ENCODE assay signal across 9 cellular contexts in the genomic region with DNA sequence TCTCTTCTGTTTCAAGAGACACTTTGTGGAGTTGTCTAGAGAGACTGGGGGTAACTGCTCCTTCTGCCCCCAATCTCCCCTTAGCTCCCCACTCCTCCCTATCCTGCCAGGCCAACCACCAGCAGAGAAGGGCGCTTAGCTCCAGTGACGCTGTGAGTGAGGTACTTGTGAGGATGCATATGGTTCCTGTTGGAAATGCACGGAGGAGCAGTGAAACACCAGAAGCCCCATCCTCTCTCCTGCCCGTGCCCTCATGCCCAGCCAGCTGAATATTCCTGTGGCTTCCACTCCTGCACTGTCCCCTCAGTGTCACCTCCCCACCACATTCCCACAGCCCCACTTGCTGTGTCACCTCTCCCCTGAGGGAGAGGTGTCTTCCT. TPM values are rescaled to one million over a fixed set of nuclear protein-coding genes. Genes with fewer than 3 reads are reported as not detected.
DNase-seq lines count a peak whose midpoint lies in the region; ATAC-seq and TF ChIP-seq lines count a peak whose summit lies in the region.
"Had no signal": no experiment of that assay in that cellular context is flagged by ENCODE, and none has a peak within 500 bp of the region (broad histone marks: within the 10 kb centered on the region; RNA-seq: fewer than 3 reads in every experiment).

No MANE protein-coding gene starts in this region.

- peaks cover 0 to 80% (median 57%) of the 10 kb centered on the region in 4 donors for H3K4me1 ChIP-seq in sigmoid colon

- ATAC-seq in GM18511 (IDR thresholded peaks at IDR 0.05; ENCODE audit: unreplicated experiment) (peak; percentile 14), HG02973 (IDR thresholded peaks at IDR 0.05; ENCODE audit: unreplicated experiment) (peak; percentile 4), GM21786 (IDR thresholded peaks at IDR 0.05; ENCODE audit: unreplicated experiment) (no peak), HG03108 (IDR thresholded peaks at IDR 0.05; ENCODE audit: unreplicated experiment) (no peak)
- ATAC-seq in activated naive CD8-positive, alpha-beta T cell treated with anti-CD3 and anti-CD28 coated beads, Interleukin-2, amount 10 ng/mL, durations not matched to agents 7 days and 5 days (ENCODE audit: low read depth), result peak; percentile 2

- 64 to 96% methylated on average over 4 of the region's 4 CpGs for WGBS in sigmoid colon, 2 donors

- POLR2A ChIA-PET in activated naive CD8-positive, alpha-beta T cell treated with anti-CD3 and anti-CD28 coated beads, Interleukin-2, amount 10 ng/mL, durations not matched to agents 7 days and 5 days (lab: Charles Lee), result interaction anchor here (0.8 to 8.3 kb wide), 5 partner anchors 11 to 217 kb away, joined by 3 to 90 read pairs (median 7); partner anchors contain the start of genes NT5E and SYNCRIP

- TF ChIP-seq EP300 in sigmoid colon (IDR thresholded peaks at IDR 0.05), result no peak

- H3K4me3 Mint-ChIP-seq in activated naive CD8-positive, alpha-beta T cell treated with anti-CD3 and anti-CD28 coated beads, Interleukin-2, amount 10 ng/mL, durations not matched to agents 7 days and 5 days, result peak overlapping the region; percentile 54

- H3K4me1 Mint-ChIP-seq in activated naive CD8-positive, alpha-beta T cell treated with anti-CD3 and anti-CD28 coated beads, Interleukin-2, amount 10 ng/mL, durations not matched to agents 7 days and 5 days, result peaks cover 78% of the 10 kb centered on the region

- peak overlapping the region; percentile 51 to 78 (median 70) for H3K27ac ChIP-seq in sigmoid colon

- no peaks in the 10 kb centered on the region for H3K27me3 ChIP-seq in sigmoid colon

- H3K9me3 ChIP-seq in sigmoid colon, result no peaks in the 10 kb centered on the region

- peaks cover 0 to 2% (median 0%) of the 10 kb centered on the region in 4 donors for H3K36me3 ChIP-seq in sigmoid colon

- H3K9me3 Mint-ChIP-seq in activated naive CD8-positive, alpha-beta T cell treated with anti-CD3 and anti-CD28 coated beads, Interleukin-2, amount 10 ng/mL, durations not matched to agents 7 days and 5 days, result no peaks in the 10 kb centered on the region

- no peak for TF ChIP-seq POLR2A in sigmoid colon (IDR thresholded peaks at IDR 0.05)

- peak overlapping the region; percentile 92 for H3K27ac Mint-ChIP-seq in activated naive CD8-positive, alpha-beta T cell treated with anti-CD3 and anti-CD28 coated beads, Interleukin-2, amount 10 ng/mL, durations not matched to agents 7 days and 5 days

- no peak overlapping the region for H3K4me3 ChIP-seq in sigmoid colon
- H3K4me3 ChIP-seq: lung had no signal

- H3K27me3 Mint-ChIP-seq in activated naive CD8-positive, alpha-beta T cell treated with anti-CD3 and anti-CD28 coated beads, Interleukin-2, amount 10 ng/mL, durations not matched to agents 7 days and 5 days, result no peaks in the 10 kb centered on the region

- DNase-seq in activated naive CD8-positive, alpha-beta T cell treated with anti-CD3 and anti-CD28 coated beads, Interleukin-2, amount 10 ng/mL, durations not matched to agents 7 days and 5 days, result no peak
- DNase-seq in sigmoid colon, result no peak
- no peak for DNase-seq in NCI-H1092 treated with DMSO at 0.1 percent for 48 hours (lab: John Stamatoyannopoulos, UW)
- no peak for DNase-seq in SKM-1 treated with dmso at 0.1 percent for 144 hours (lab: John Stamatoyannopoulos, UW; ENCODE audit: unreplicated experiment)

- TF ChIP-seq CTCF in sigmoid colon (IDR thresholded peaks at IDR 0.05), result no peak

- intact Hi-C loops in sigmoid colon (cut with DNase I), result no loop called here

- H3K36me3 Mint-ChIP-seq in activated naive CD8-positive, alpha-beta T cell treated with anti-CD3 and anti-CD28 coated beads, Interleukin-2, amount 10 ng/mL, durations not matched to agents 7 days and 5 days, result no peaks in the 10 kb centered on the region

RNA-seq across cellular contexts. Expression of gene NT5E, which starts 11.9 kb away (rescaled TPM):
- total RNA-seq in activated naive CD8-positive, alpha-beta T cell treated with anti-CD3 and anti-CD28 coated beads, Interleukin-2, amount 10 ng/mL, durations not matched to agents 7 days and 5 days, result 10 to 100 TPM; 26.8 to 30.7 TPM
- 10 to 100 TPM; 21.7 to 70.3 (median 33.1) TPM for total RNA-seq in sigmoid colon
- 10 to 100 TPM in 2 of 3 donors, 1 to 10 TPM in 1; 4.6 to 19.2 (median 12.7) TPM for polyA plus RNA-seq in sigmoid colon

Comparison
In these comparisons a context has a peak if more than half of its experiments do, and no peak if none do; other contexts are left out.
1. ATAC-seq: peak in GM18511 (single experiment), HG02973 (single experiment) and activated naive CD8-positive, alpha-beta T cell treated with anti-CD3 and anti-CD28 coated beads, Interleukin-2, amount 10 ng/mL, durations not matched to agents 7 days and 5 days (single experiment); none in GM21786 (single experiment) and HG03108 (single experiment).